In the genomic region with DNA sequence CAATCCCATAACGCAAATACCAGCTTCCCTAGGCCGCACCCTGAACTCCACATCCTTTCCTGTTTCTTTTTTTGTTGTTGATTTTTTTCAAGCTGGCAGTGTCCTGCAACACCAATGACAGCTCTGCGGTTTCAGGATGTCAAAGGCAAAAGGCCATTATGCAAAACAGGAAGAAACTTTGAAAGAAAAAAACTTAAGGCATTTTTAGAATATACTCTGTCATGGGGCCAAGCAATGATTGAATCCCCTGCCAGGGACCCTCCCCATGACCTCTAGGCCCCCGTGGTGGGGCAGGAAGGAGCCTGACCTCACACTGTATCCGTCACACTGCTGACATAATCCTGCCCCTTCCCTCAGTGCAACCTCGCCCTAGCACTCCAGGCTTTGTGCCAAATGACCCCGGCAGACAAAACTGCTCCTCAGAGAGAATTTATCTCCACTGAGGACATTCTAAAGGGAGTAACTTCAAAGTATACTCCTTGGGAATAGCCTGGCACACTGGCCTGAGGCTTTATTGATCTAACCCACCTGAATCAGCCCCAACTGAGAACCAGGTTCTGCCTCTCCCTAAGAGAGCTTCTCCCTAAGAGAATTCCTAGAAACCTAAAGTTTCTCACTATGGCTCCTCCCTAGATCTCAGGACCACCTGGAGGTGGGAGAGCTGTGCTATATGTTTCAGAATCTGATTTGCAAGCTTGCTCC, we compare ENCODE assay signal across 8 cellular contexts. TPM values are rescaled to one million over a fixed set of nuclear protein-coding genes. Genes with fewer than 3 reads are reported as not detected.
DNase-seq lines count a peak whose midpoint lies in the region; ATAC-seq and TF ChIP-seq lines count a peak whose summit lies in the region.

No MANE protein-coding gene starts in this region.

- H3K27ac Mint-ChIP-seq in activated B cell treated with CpG ODN at 0.5 μM for 24 hours (peak overlapping the region; percentile 95), WTC11 (no peak overlapping the region)

- H3K27ac ChIP-seq in HUES6 (ENCODE audit: low read depth, low read length), result no peak overlapping the region; the same call in 1 of the 2 replicates
- peak overlapping the region; percentile 83 to 98 (median 92) for H3K27ac ChIP-seq in sigmoid colon

- H3K9ac ChIP-seq in HUES6 (ENCODE audit: low read length), result peak overlapping the region; percentile 21

- H3K36me3 Mint-ChIP-seq in activated B cell treated with CpG ODN at 0.5 μM for 24 hours (ENCODE audit: low read depth), result peaks cover 25% of the 10 kb centered on the region
- no peaks in the 10 kb centered on the region for H3K36me3 Mint-ChIP-seq in WTC11

- ATAC-seq in GM18508 (IDR thresholded peaks at IDR 0.05; ENCODE audit: insufficient read depth, unreplicated experiment) (peak; percentile 25), activated B cell treated with CpG ODN at 0.5 μM for 24 hours (ENCODE audit: low read depth) (peak; percentile 15), Right ventricle myocardium superior (ENCODE audit: poor library complexity) (peak; percentile 56), WTC11 (no peak)

- POLR2A ChIA-PET in activated B cell treated with CpG ODN at 0.5 μM for 24 hours (lab: Charles Lee), result interaction anchor here (1.3 to 18.9 kb wide), 8 partner anchors 8 to 134 kb away, joined by 3 to 593 read pairs (median 9); partner anchors contain the start of genes B4GALT1, DNAJA1 and SMU1
- POLR2A ChIA-PET in WTC11 (lab: Charles Lee), result no interaction called here

- no peaks in the 10 kb centered on the region for H3K27me3 ChIP-seq in HUES6 (ENCODE audit: control insufficient read depth, insufficient read depth, low read length)
- no peaks in the 10 kb centered on the region for H3K27me3 ChIP-seq in sigmoid colon

- TF ChIP-seq CTCF in activated B cell treated with CpG ODN at 0.5 μM for 24 hours (IDR thresholded peaks at IDR 0.05) (no peak), sigmoid colon (IDR thresholded peaks at IDR 0.05) (no peak), WTC11 (IDR thresholded peaks at IDR 0.05) (no peak)

- peak in 2 of 4 donors; percentile 17 to 42 for TF ChIP-seq EP300 in sigmoid colon (IDR thresholded peaks at IDR 0.05)

- H3K4me3 Mint-ChIP-seq in activated B cell treated with CpG ODN at 0.5 μM for 24 hours (peak overlapping the region; percentile 97), WTC11 (no peak overlapping the region)

- no peak for DNase-seq in activated B cell treated with CpG ODN at 0.5 μM for 24 hours
- peak; percentile 84 for DNase-seq in Right ventricle myocardium superior
- peak; percentile 87 for DNase-seq in sigmoid colon
- DNase-seq in stimulated activated CD4-positive, alpha-beta T cell treated with anti-CD3 and anti-CD28 coated beads, Interleukin-2, amount 100 ng/mL, for 48 hours, result no peak
- DNase-seq in NCI-H748 (lab: John Stamatoyannopoulos, UW; ENCODE audit: unreplicated experiment), result no peak
- no peak for DNase-seq in WTC11 (ENCODE audit: low spot score)

- H3K4me1 ChIP-seq in HUES6 (ENCODE audit: control insufficient read depth, insufficient read depth, low read length) (peaks cover 46% of the 10 kb centered on the region), sigmoid colon (peaks cover 0 to 94% (median 76%) of the 10 kb centered on the region in 4 donors)

- intact Hi-C loops in activated B cell treated with CpG ODN at 0.5 μM for 24 hours (cut with micrococcal nuclease), result loop anchor here (1.0 kb wide), 4 partner anchors 8 to 35 kb away; partner anchors contain the start of gene B4GALT1
- intact Hi-C loops in Right ventricle myocardium superior (cut with DNase I), result no loop called here
- intact Hi-C loops in sigmoid colon (cut with DNase I), result no loop called here

- no peak for TF ChIP-seq POLR2A in sigmoid colon (IDR thresholded peaks at IDR 0.05)

- H3K36me3 ChIP-seq in HUES6 (ENCODE audit: control insufficient read depth, insufficient read depth, low read length), result no peaks in the 10 kb centered on the region
- H3K36me3 ChIP-seq in sigmoid colon, result no peaks in the 10 kb centered on the region

- H3K27me3 Mint-ChIP-seq in activated B cell treated with CpG ODN at 0.5 μM for 24 hours (no peaks in the 10 kb centered on the region), WTC11 (ENCODE audit: low read depth) (no peaks in the 10 kb centered on the region; the same call in 1 of the 2 replicates)

- H3K4me3 ChIP-seq in HUES6 (ENCODE audit: low read depth, low read length) (no peak overlapping the region), sigmoid colon (no peak overlapping the region)

- CTCF ChIA-PET in activated B cell treated with CpG ODN at 0.5 μM for 24 hours (lab: Charles Lee) (interaction anchor here (1.0 to 2.1 kb wide), 4 partner anchors 12 to 33 kb away, joined by 3 to 9 read pairs (median 3); no protein-coding TSS in a partner anchor), WTC11 (lab: Charles Lee) (no interaction called here)

- H3K4me1 Mint-ChIP-seq in activated B cell treated with CpG ODN at 0.5 μM for 24 hours (peaks cover 99% of the 10 kb centered on the region), WTC11 (peaks cover 38% of the 10 kb centered on the region)

- no peaks in the 10 kb centered on the region for H3K9me3 Mint-ChIP-seq in activated B cell treated with CpG ODN at 0.5 μM for 24 hours
- H3K9me3 Mint-ChIP-seq in WTC11, result no peaks in the 10 kb centered on the region

- 2 to 8% methylated on average over 7 of the region's 7 CpGs for WGBS in sigmoid colon, 2 donors

- H3K9me3 ChIP-seq in HUES6 (ENCODE audit: control insufficient read depth, insufficient read depth, low read depth, low read length) (no peaks in the 10 kb centered on the region), sigmoid colon (no peaks in the 10 kb centered on the region)

TF ChIP-seq in WTC11, 78 proteins besides CTCF, POLR2A, EP300 and RAD21 (continues in another document):
- TF ChIP-seq NR1H2 (CRISPR knock-in tag; IDR thresholded peaks at IDR 0.05) (no peak), FOXP1 (CRISPR knock-in tag; IDR thresholded peaks at IDR 0.05; ENCODE audit: borderline replicate concordance) (no peak), RORB (CRISPR knock-in tag; IDR thresholded peaks at IDR 0.05) (no peak), PRDM15 (CRISPR knock-in tag; IDR thresholded peaks at IDR 0.05) (no peak), ZNF219 (CRISPR knock-in tag; IDR thresholded peaks at IDR 0.05; ENCODE audit: borderline replicate concordance) (no peak), ZNF138 (CRISPR knock-in tag; conservative IDR thresholded peaks at IDR 0.05) (no peak), TP53 (CRISPR knock-in tag; IDR thresholded peaks at IDR 0.05) (no peak), SP1 (CRISPR knock-in tag; conservative IDR thresholded peaks at IDR 0.05) (no peak), ATF2 (CRISPR knock-in tag; IDR thresholded peaks at IDR 0.05; ENCODE audit: borderline replicate concordance, low read depth) (no peak)
- TF ChIP-seq, protein P1, sequence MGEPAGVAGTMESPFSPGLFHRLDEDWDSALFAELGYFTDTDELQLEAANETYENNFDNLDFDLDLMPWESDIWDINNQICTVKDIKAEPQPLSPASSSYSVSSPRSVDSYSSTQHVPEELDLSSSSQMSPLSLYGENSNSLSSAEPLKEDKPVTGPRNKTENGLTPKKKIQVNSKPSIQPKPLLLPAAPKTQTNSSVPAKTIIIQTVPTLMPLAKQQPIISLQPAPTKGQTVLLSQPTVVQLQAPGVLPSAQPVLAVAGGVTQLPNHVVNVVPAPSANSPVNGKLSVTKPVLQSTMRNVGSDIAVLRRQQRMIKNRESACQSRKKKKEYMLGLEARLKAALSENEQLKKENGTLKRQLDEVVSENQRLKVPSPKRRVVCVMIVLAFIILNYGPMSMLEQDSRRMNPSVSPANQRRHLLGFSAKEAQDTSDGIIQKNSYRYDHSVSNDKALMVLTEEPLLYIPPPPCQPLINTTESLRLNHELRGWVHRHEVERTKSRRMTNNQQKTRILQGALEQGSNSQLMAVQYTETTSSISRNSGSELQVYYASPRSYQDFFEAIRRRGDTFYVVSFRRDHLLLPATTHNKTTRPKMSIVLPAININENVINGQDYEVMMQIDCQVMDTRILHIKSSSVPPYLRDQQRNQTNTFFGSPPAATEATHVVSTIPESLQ (CRISPR knock-in tag; IDR thresholded peaks at IDR 0.05), result no peak

RNA-seq across cellular contexts. Expression of gene B4GALT1, which starts 7.9 kb away (rescaled TPM):
- 111 and 118 TPM in 2 replicates for total RNA-seq in activated B cell treated with CpG ODN at 0.5 μM for 24 hours
- total RNA-seq in Right ventricle myocardium superior, result 41.0 TPM
- 10 to 100 TPM; 20.3 to 28.0 (median 25.0) TPM for total RNA-seq in sigmoid colon
- 100 to 1,000 TPM in 1 of 3 donors, 10 to 100 TPM in 2; 24.0 to 107 (median 61.5) TPM for polyA plus RNA-seq in sigmoid colon
- 19.1 to 20.2 TPM (median 19.8 TPM) in 3 replicates for total RNA-seq in WTC11 (2021)

Comparison
In these comparisons a context has a peak if more than half of its experiments do, and no peak if none do; other contexts are left out.
1. DNase-seq: peak in Right ventricle myocardium superior (single experiment) and sigmoid colon (single experiment); none in activated B cell treated with CpG ODN at 0.5 μM for 24 hours (single experiment), stimulated activated CD4-positive, alpha-beta T cell treated with anti-CD3 and anti-CD28 coated beads, Interleukin-2, amount 100 ng/mL, for 48 hours (0 of 2), NCI-H748 (single experiment) and WTC11 (single experiment).